Comparison of ENCODE assay signal across 8 cellular contexts in the genomic region with DNA sequence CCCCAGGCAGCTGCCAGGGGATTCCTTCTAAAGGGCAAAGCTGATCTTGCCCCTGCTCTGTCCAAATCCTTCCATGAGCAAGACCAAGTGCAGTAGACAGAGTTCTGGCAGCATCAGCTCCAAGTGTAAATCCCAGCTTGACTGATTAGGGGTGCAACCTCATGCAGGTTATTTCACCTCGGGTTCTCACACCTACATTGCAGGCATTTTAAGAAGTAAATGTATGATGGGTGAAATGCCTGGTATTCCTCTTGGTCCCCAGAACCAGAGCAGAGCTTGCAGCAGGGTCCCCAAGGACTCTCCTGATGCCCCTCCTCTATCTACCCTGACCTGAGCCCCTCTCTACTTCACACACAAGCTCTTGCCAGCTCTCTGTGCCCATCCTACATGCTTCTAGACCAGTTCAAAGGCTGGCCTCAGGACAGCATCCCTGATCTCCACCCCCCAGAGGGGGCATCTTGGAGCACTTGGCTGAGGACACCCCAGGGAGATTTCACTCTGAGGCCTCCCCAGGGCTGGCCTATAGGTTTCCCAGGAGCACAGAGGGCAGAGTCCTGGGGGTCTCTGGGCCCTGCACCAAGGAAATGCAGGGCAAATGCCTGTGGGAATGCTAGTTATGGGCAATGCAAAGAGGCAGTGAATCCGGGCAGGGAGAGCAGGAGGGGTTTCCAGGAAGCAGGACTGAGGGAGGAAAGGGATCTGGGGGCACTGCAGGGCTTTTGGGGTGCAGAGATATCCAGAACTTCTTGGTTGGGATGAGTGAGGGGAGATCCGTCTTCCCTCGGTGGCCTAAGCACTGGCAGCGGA. TPM values are rescaled to one million over a fixed set of nuclear protein-coding genes. Genes with fewer than 3 reads are reported as not detected.
A peak's percentile ranks its signal among the peaks of the same experiment; 100 is the strongest.
DNase-seq lines count a peak whose midpoint lies in the region; TF ChIP-seq lines count a peak whose summit lies in the region.

No MANE protein-coding gene starts in this region.

- no peak overlapping the region for H3K4ac ChIP-seq in neuronal stem cell (ENCODE audit: low read length)

- H3K4me3 ChIP-seq in BLaER1: peak overlapping the region; percentile 82
- H3K4me3 ChIP-seq in MM.1S (ENCODE audit: low read length): peak overlapping the region; percentile 94; the same call in 1 of the 2 replicates
- H3K4me3 ChIP-seq in ectodermal cell (ENCODE audit: insufficient read depth, low read depth, low read length): peak overlapping the region; percentile 86
- H3K4me3 ChIP-seq in neuronal stem cell (ENCODE audit: low read length in 2 of 2): peak overlapping the region; percentile 66 to 95

- H3K27ac ChIP-seq in BLaER1 (no peak overlapping the region), MM.1S (ENCODE audit: low read length) (no peak overlapping the region), ectodermal cell (ENCODE audit: insufficient read depth, low read depth, low read length, poor library complexity, severe bottlenecking) (no peak overlapping the region), neuronal stem cell (replicated peaks; ENCODE audit: low read length) (peak overlapping the region; percentile 90)

- H3K9me3 ChIP-seq in BLaER1 (no peaks in the 10 kb centered on the region), MM.1S (replicated peaks; ENCODE audit: insufficient read depth, low read length) (no peaks in the 10 kb centered on the region), ectodermal cell (ENCODE audit: control insufficient read depth, low read length) (no peaks in the 10 kb centered on the region), neuronal stem cell (replicated peaks in 1 of 2; ENCODE audit: control insufficient read depth in 2 of 2, insufficient read depth in 1 of 2, low read depth in 1 of 2, low read length in 2 of 2) (peaks cover 0 to 2% of the 10 kb centered on the region in 2 donors)

- peaks cover 5% of the 10 kb centered on the region; the same call in 1 of the 2 replicates for H3F3A ChIP-seq in MM.1S (ENCODE audit: insufficient read depth, low read length)

- H2AK5ac ChIP-seq in neuronal stem cell (ENCODE audit: low read depth, low read length): peak overlapping the region; percentile 48

- H4K91ac ChIP-seq in neuronal stem cell (ENCODE audit: low read depth, low read length, poor library complexity): no peak overlapping the region

- peaks cover 14% of the 10 kb centered on the region for H3K4me1 ChIP-seq in BLaER1
- no peaks in the 10 kb centered on the region for H3K4me1 ChIP-seq in MM.1S (ENCODE audit: low read length)
- H3K4me1 ChIP-seq in ectodermal cell (ENCODE audit: control insufficient read depth, insufficient read depth, low read length): peaks cover 22% of the 10 kb centered on the region
- peaks cover 11 to 14% of the 10 kb centered on the region in 2 donors for H3K4me1 ChIP-seq in neuronal stem cell (ENCODE audit: control insufficient read depth in 2 of 2, insufficient read depth in 1 of 2, low read depth in 1 of 2, low read length in 2 of 2)

- H3K14ac ChIP-seq in neuronal stem cell (ENCODE audit: low read length): no peak overlapping the region

- no peaks in the 10 kb centered on the region for H3K9me2 ChIP-seq in MM.1S (replicated peaks; ENCODE audit: insufficient read depth, low read length)

- no peak overlapping the region for H2BK5ac ChIP-seq in neuronal stem cell (ENCODE audit: low read length)

- peak overlapping the region; percentile 73 for H3K18ac ChIP-seq in neuronal stem cell (ENCODE audit: low read length)

- peaks cover 62% of the 10 kb centered on the region for H4K20me1 ChIP-seq in BLaER1
- H4K20me1 ChIP-seq in MM.1S (ENCODE audit: insufficient read depth, low read length): no peaks in the 10 kb centered on the region

- H3K27me3 ChIP-seq in BLaER1 (peaks cover 75% of the 10 kb centered on the region), MM.1S (replicated peaks; ENCODE audit: insufficient read depth, low read length) (peaks cover 56% of the 10 kb centered on the region), ectodermal cell (ENCODE audit: control insufficient read depth, insufficient read depth, low read length, poor library complexity, severe bottlenecking) (peaks cover 23% of the 10 kb centered on the region), neuronal stem cell (ENCODE audit: control insufficient read depth in 3 of 3, insufficient read depth in 3 of 3, low read depth in 1 of 3, low read length in 3 of 3) (peaks cover 0 to 13% (median 0%) of the 10 kb centered on the region in 3 experiments)

- H3K23ac ChIP-seq in neuronal stem cell (ENCODE audit: low read depth, low read length, poor library complexity): no peak overlapping the region

- H2BK15ac ChIP-seq in neuronal stem cell (ENCODE audit: low read length): no peak overlapping the region

- no peak for TF ChIP-seq CTCF in MM.1S (IDR thresholded peaks at IDR 0.05; ENCODE audit: low read length)

- H3K36me3 ChIP-seq in BLaER1 (no peaks in the 10 kb centered on the region), MM.1S (replicated peaks; ENCODE audit: insufficient read depth, low read length) (no peaks in the 10 kb centered on the region), ectodermal cell (ENCODE audit: control insufficient read depth, insufficient read depth, low read length) (no peaks in the 10 kb centered on the region), neuronal stem cell (replicated peaks in 1 of 2; ENCODE audit: control insufficient read depth in 2 of 2, insufficient read depth in 2 of 2, low read length in 2 of 2) (no peaks in the 10 kb centered on the region)

- H3K79me1 ChIP-seq in neuronal stem cell (ENCODE audit: low read depth, low read length): peaks cover 3% of the 10 kb centered on the region

- H2BK12ac ChIP-seq in neuronal stem cell (ENCODE audit: low read length): no peak overlapping the region

- no peak overlapping the region for H4K8ac ChIP-seq in neuronal stem cell (ENCODE audit: low read depth, low read length)

- 41 to 50% methylated on average over 5 of the region's 5 CpGs for WGBS in ectodermal cell, 2 experiments
- no CpG with 5 or more reads among the region's 5 CpGs for WGBS in neuronal stem cell (ENCODE audit: extremely low coverage in 2 of 2, insufficient read length in 2 of 2, insufficient replicate concordance in 1 of 2), 2 donors

- no peaks in the 10 kb centered on the region for H3K79me2 ChIP-seq in MM.1S (ENCODE audit: low read length)

- H3K9ac ChIP-seq in BLaER1 (no peak overlapping the region), MM.1S (ENCODE audit: low read length) (no peak overlapping the region), neuronal stem cell (ENCODE audit: low read depth, low read length, poor library complexity) (peak overlapping the region; percentile 98)

- peak overlapping the region; percentile 98 for H3K4me2 ChIP-seq in BLaER1
- H3K4me2 ChIP-seq in MM.1S (ENCODE audit: low read depth, low read length): no peak overlapping the region; the same call in 1 of the 2 replicates
- H3K4me2 ChIP-seq in neuronal stem cell (ENCODE audit: insufficient read depth, low read length, poor library complexity, severe bottlenecking): peak overlapping the region; percentile 72

- no peak for DNase-seq in MM.1S
- no peak for DNase-seq in neuronal stem cell (ENCODE audit: low spot score)
- DNase-seq in EL: no peak
- DNase-seq in occipital lobe (lab: John Stamatoyannopoulos, UW): no peak
- DNase-seq in NCI-H82 treated with DMSO at 0.1 percent for 48 hours (lab: John Stamatoyannopoulos, UW; ENCODE audit: unreplicated experiment): no peak
- DNase-seq in activated gamma-delta T cell (lab: John Stamatoyannopoulos, UW): no peak

- H2AFZ ChIP-seq in MM.1S (ENCODE audit: low read length): no peak overlapping the region
- peak overlapping the region; percentile 99 for H2AFZ ChIP-seq in neuronal stem cell (ENCODE audit: low read length)

- no peak overlapping the region for H2BK120ac ChIP-seq in neuronal stem cell (ENCODE audit: low read depth, low read length)

RNA-seq across cellular contexts. Expression of a gene that starts 1.0 kb away (rescaled TPM):
- polyA plus RNA-seq in ectodermal cell (2013, experiment 1 of 4): 7.6 TPM
- polyA plus RNA-seq in ectodermal cell (2013, experiment 2 of 4): 6.6 TPM
- 5.8 TPM for polyA plus RNA-seq in ectodermal cell (2013, experiment 3 of 4)
- polyA plus RNA-seq in ectodermal cell (2013, experiment 4 of 4): 6.4 TPM
- 8.4 TPM for polyA plus RNA-seq in neuronal stem cell (2013, experiment 1 of 2)
- 8.7 TPM for polyA plus RNA-seq in neuronal stem cell (2013, experiment 2 of 2)
- 12.0 TPM for total RNA-seq in occipital lobe

RNA-seq across cellular contexts. Expression of a gene that starts 12.7 kb away (rescaled TPM):
- polyA plus RNA-seq in ectodermal cell (2013, experiment 1 of 4): 15.1 TPM
- 19.2 TPM for polyA plus RNA-seq in ectodermal cell (2013, experiment 2 of 4)
- 13.2 TPM for polyA plus RNA-seq in ectodermal cell (2013, experiment 3 of 4)
- polyA plus RNA-seq in ectodermal cell (2013, experiment 4 of 4): 15.0 TPM
- 6.6 TPM for polyA plus RNA-seq in neuronal stem cell (2013, experiment 1 of 2)
- polyA plus RNA-seq in neuronal stem cell (2013, experiment 2 of 2): 6.4 TPM
- total RNA-seq in occipital lobe: 17.8 TPM

RNA-seq across cellular contexts. Expression of a gene that starts 12.7 kb away (rescaled TPM):
- 7.7 TPM for polyA plus RNA-seq in ectodermal cell (2013, experiment 1 of 4)
- polyA plus RNA-seq in ectodermal cell (2013, experiment 2 of 4): 7.5 TPM
- polyA plus RNA-seq in ectodermal cell (2013, experiment 3 of 4): 6.4 TPM
- polyA plus RNA-seq in ectodermal cell (2013, experiment 4 of 4): 6.5 TPM
- polyA plus RNA-seq in neuronal stem cell (2013, experiment 1 of 2): 4.5 TPM
- polyA plus RNA-seq in neuronal stem cell (2013, experiment 2 of 2): 4.4 TPM
- 1.9 TPM for total RNA-seq in occipital lobe

RNA-seq across cellular contexts. Expression of a gene that starts 32.2 kb away (rescaled TPM):
- 40.0 TPM for polyA plus RNA-seq in ectodermal cell (2013, experiment 1 of 4)
- polyA plus RNA-seq in ectodermal cell (2013, experiment 2 of 4): 38.1 TPM
- polyA plus RNA-seq in ectodermal cell (2013, experiment 3 of 4): 33.0 TPM
- 40.0 TPM for polyA plus RNA-seq in ectodermal cell (2013, experiment 4 of 4)
- 29.3 TPM for polyA plus RNA-seq in neuronal stem cell (2013, experiment 1 of 2)
- polyA plus RNA-seq in neuronal stem cell (2013, experiment 2 of 2): 30.0 TPM
- 22.6 TPM for total RNA-seq in occipital lobe

RNA-seq across cellular contexts. Expression of a gene that starts 37.0 kb away (rescaled TPM):
- polyA plus RNA-seq in ectodermal cell (2013, experiment 1 of 4): 48.1 TPM
- 52.1 TPM for polyA plus RNA-seq in ectodermal cell (2013, experiment 2 of 4)
- 33.4 TPM for polyA plus RNA-seq in ectodermal cell (2013, experiment 3 of 4)
- polyA plus RNA-seq in ectodermal cell (2013, experiment 4 of 4): 38.4 TPM
- polyA plus RNA-seq in neuronal stem cell (2013, experiment 1 of 2): 31.8 TPM
- 32.2 TPM for polyA plus RNA-seq in neuronal stem cell (2013, experiment 2 of 2)
- total RNA-seq in occipital lobe: 36.3 TPM
